In genomic region chr17:64508683-64509082, GRCh38 we compare ENCODE assay signal across 11 cellular contexts. TPM values are rescaled to one million over a fixed set of nuclear protein-coding genes. Genes with fewer than 3 reads are reported as not detected.
A peak's percentile ranks its signal among the peaks of the same experiment; 100 is the strongest.
DNase-seq lines count a peak whose midpoint lies in the region; ATAC-seq, FAIRE-seq and TF ChIP-seq lines count a peak whose summit lies in the region.
"Had no signal": no experiment of that assay in that cellular context is flagged by ENCODE, and none has a peak within 500 bp of the region (broad histone marks: within the 10 kb centered on the region; RNA-seq: fewer than 3 reads in every experiment).

No MANE protein-coding gene starts in this region.

- peaks cover 0 to 5% (median 0%) of the 10 kb centered on the region in 7 donors for H3K9me3 Mint-ChIP-seq in CD4-positive, CD25-positive, alpha-beta regulatory T cell
- peaks cover 0 to 24% (median 0%) of the 10 kb centered on the region in 11 donors for H3K9me3 Mint-ChIP-seq in naive thymus-derived CD4-positive, alpha-beta T cell

- ATAC-seq in CD4-positive, CD25-positive, alpha-beta regulatory T cell (ENCODE audit: low read depth in 2 of 2), result no peak
- ATAC-seq in K562, result no peak
- ATAC-seq in naive thymus-derived CD4-positive, alpha-beta T cell, result no peak

- no peak for TF ChIP-seq RAD21 in K562 (CRISPR knock-in tag; conservative IDR thresholded peaks at IDR 0.05 in 1 of 2, IDR thresholded peaks at IDR 0.05 in 1 of 2)

- TF ChIP-seq POLR2A in K562 (conservative IDR thresholded peaks at IDR 0.05), result no peak

- no peak for TF ChIP-seq CTCF in K562 (IDR thresholded peaks at IDR 0.05 in 2 of 3, conservative IDR thresholded peaks at IDR 0.05 in 1 of 3; ENCODE audit: insufficient read depth in 2 of 3, low read depth in 1 of 3, low read length in 3 of 3)

- intact Hi-C loops in K562 (cut with micrococcal nuclease), result loop anchor here (5.0 to 10.0 kb wide), 2 partner anchors 89 to 226 kb away; no protein-coding TSS in a partner anchor
- intact Hi-C loops in naive thymus-derived CD4-positive, alpha-beta T cell (cut with micrococcal nuclease), result loop anchor here (5.0 to 10.0 kb wide), 7 partner anchors 94 to 681 kb away; partner anchors contain the start of genes FTSJ3 (in 1 of the 2), GNA13 (in 1 of the 2), LRRC37A3 (in 1 of the 2) and PSMC5 (in 1 of the 2)

- peak overlapping the region; percentile 90 for H3K4me3 ChIP-seq in CD4-positive, CD25-positive, alpha-beta regulatory T cell (ENCODE audit: low read depth, low read length)
- H3K4me3 ChIP-seq in HUES6 (ENCODE audit: low read depth, low read length), result peak overlapping the region; percentile 91
- peak overlapping the region; percentile 77; the same call in 1 of the 2 replicates for H3K4me3 ChIP-seq in K562
- H3K4me3 ChIP-seq in naive thymus-derived CD4-positive, alpha-beta T cell (ENCODE audit: low read length), result no peak overlapping the region

- H3K27ac Mint-ChIP-seq in CD4-positive, CD25-positive, alpha-beta regulatory T cell, result no peak overlapping the region
- H3K27ac Mint-ChIP-seq in naive thymus-derived CD4-positive, alpha-beta T cell, result peak overlapping the region in 1 of 9 donors; percentile 17

- H3K4me3 Mint-ChIP-seq in CD4-positive, CD25-positive, alpha-beta regulatory T cell, result peak overlapping the region; percentile 73 to 100 (median 93)
- H3K4me3 Mint-ChIP-seq in naive thymus-derived CD4-positive, alpha-beta T cell, result peak overlapping the region; percentile 38 to 100 (median 99)

- H3K9me3 ChIP-seq in CD4-positive, CD25-positive, alpha-beta regulatory T cell (ENCODE audit: control insufficient read depth in 2 of 2, low read length in 2 of 2), result no peaks in the 10 kb centered on the region
- H3K9me3 ChIP-seq in HUES6 (ENCODE audit: control insufficient read depth, insufficient read depth, low read depth, low read length) (no peaks in the 10 kb centered on the region), K562 (replicated peaks; ENCODE audit: control insufficient read depth, insufficient read depth, low read depth, low read length) (no peaks in the 10 kb centered on the region)
- no peaks in the 10 kb centered on the region for H3K9me3 ChIP-seq in naive thymus-derived CD4-positive, alpha-beta T cell (ENCODE audit: control insufficient read depth in 2 of 3, low read length in 3 of 3)

- H3K9me1 ChIP-seq in K562 (ENCODE audit: control insufficient read depth, insufficient read depth, low read length), result no peaks in the 10 kb centered on the region

- H4K20me1 ChIP-seq in K562 (replicated peaks; ENCODE audit: control insufficient read depth, insufficient read depth, low read length), result peaks cover 23% of the 10 kb centered on the region

- no peak for DNase-seq in CD4-positive, CD25-positive, alpha-beta regulatory T cell
- DNase-seq in K562 (ENCODE audit: extremely low read depth in 1 of 4, low spot score in 3 of 4) (no peak), HEK293T (ENCODE audit: extremely low spot score) (no peak), SHP77 (lab: John Stamatoyannopoulos, UW) (no peak), SIG-M5 (lab: John Stamatoyannopoulos, UW) (no peak)
- DNase-seq in naive thymus-derived CD4-positive, alpha-beta T cell, result no peak
- no peak for DNase-seq in stimulated activated CD4-positive, alpha-beta T cell treated with anti-CD3 and anti-CD28 coated beads, Interleukin-4, amount 100 ng/mL, for 4 hours
- DNase-seq: activated CD4-positive, alpha-beta T cell treated with anti-CD3 and anti-CD28 coated beads for 4 hours; hippocampal formation; NCI-H1048 had no signal

- no peak overlapping the region for H2AFZ ChIP-seq in K562 (ENCODE audit: low read depth, low read length)

- POLR2A ChIA-PET in K562 (lab: Yijun Ruan, JAX) (no interaction called here), HEK293T (lab: Yijun Ruan, JAX) (no interaction called here)
- POLR2A ChIA-PET in naive thymus-derived CD4-positive, alpha-beta T cell (lab: Charles Lee), result interaction anchor here (2.5 kb wide), 1 partner anchor 11 kb away, joined by 24 read pairs; the partner anchor contains the start of gene POLG2

- no peak overlapping the region for H3K27ac ChIP-seq in CD4-positive, CD25-positive, alpha-beta regulatory T cell (ENCODE audit: insufficient read depth, low read length, poor library complexity, severe bottlenecking)
- H3K27ac ChIP-seq in HUES6 (ENCODE audit: low read depth, low read length) (no peak overlapping the region), K562 (ENCODE audit: extremely low read depth, low read depth, low read length) (no peak overlapping the region)
- no peak overlapping the region for H3K27ac ChIP-seq in naive thymus-derived CD4-positive, alpha-beta T cell (ENCODE audit: low read depth, low read length)

- H3K79me2 ChIP-seq in K562 (ENCODE audit: control insufficient read depth, insufficient read depth, low read length), result peaks cover 78% of the 10 kb centered on the region

- peaks cover 31% of the 10 kb centered on the region for H3K4me1 ChIP-seq in CD4-positive, CD25-positive, alpha-beta regulatory T cell (ENCODE audit: control insufficient read depth, insufficient read depth, low read length, poor library complexity, severe bottlenecking)
- H3K4me1 ChIP-seq in HUES6 (ENCODE audit: control insufficient read depth, insufficient read depth, low read length) (no peaks in the 10 kb centered on the region; the same call in 1 of the 2 replicates), K562 (replicated peaks in 1 of 2; ENCODE audit: control insufficient read depth in 2 of 2, insufficient read depth in 2 of 2, low read length in 2 of 2) (peaks cover 6 to 13% of the 10 kb centered on the region in 2 experiments; a peak in 3 of 5 replicates)
- H3K4me1 ChIP-seq in naive thymus-derived CD4-positive, alpha-beta T cell (ENCODE audit: control insufficient read depth in 2 of 2, insufficient read depth in 2 of 2, low read length in 2 of 2), result peaks cover 23 to 25% of the 10 kb centered on the region in 2 donors

- H3K9ac ChIP-seq in HUES6 (ENCODE audit: low read length) (no peak overlapping the region), K562 (ENCODE audit: insufficient read depth in 1 of 2, low read depth in 2 of 2, low read length in 2 of 2) (peak overlapping the region in 1 of 2 experiments; percentile 98; a peak in 1 of 4 replicates)

- H3K4me1 Mint-ChIP-seq in CD4-positive, CD25-positive, alpha-beta regulatory T cell, result peaks cover 12 to 67% (median 43%) of the 10 kb centered on the region in 4 donors
- peaks cover 24 to 76% (median 62%) of the 10 kb centered on the region in 7 donors for H3K4me1 Mint-ChIP-seq in naive thymus-derived CD4-positive, alpha-beta T cell

- H3K36me3 Mint-ChIP-seq in CD4-positive, CD25-positive, alpha-beta regulatory T cell, result peaks cover 57% of the 10 kb centered on the region
- peaks cover 22 to 67% (median 35%) of the 10 kb centered on the region in 5 donors for H3K36me3 Mint-ChIP-seq in naive thymus-derived CD4-positive, alpha-beta T cell

- peaks cover 54% of the 10 kb centered on the region for H3K36me3 ChIP-seq in CD4-positive, CD25-positive, alpha-beta regulatory T cell (ENCODE audit: control insufficient read depth, insufficient read depth, low read length)
- H3K36me3 ChIP-seq in HUES6 (ENCODE audit: control insufficient read depth, insufficient read depth, low read length), result peaks cover 65% of the 10 kb centered on the region
- peaks cover 73% of the 10 kb centered on the region for H3K36me3 ChIP-seq in K562 (ENCODE audit: control insufficient read depth, insufficient read depth, low read length)
- H3K36me3 ChIP-seq in naive thymus-derived CD4-positive, alpha-beta T cell (ENCODE audit: control insufficient read depth in 2 of 3, insufficient read depth in 3 of 3, low read length in 3 of 3), result peaks cover 16 to 63% (median 19%) of the 10 kb centered on the region in 3 experiments

- peaks cover 19% of the 10 kb centered on the region for H3K27me3 Mint-ChIP-seq in CD4-positive, CD25-positive, alpha-beta regulatory T cell
- H3K27me3 Mint-ChIP-seq in naive thymus-derived CD4-positive, alpha-beta T cell, result peaks cover 0 to 11% (median 0%) of the 10 kb centered on the region in 5 donors

- CTCF ChIA-PET in K562 (lab: Yijun Ruan, JAX; ENCODE audit: low intra/inter-chr PET ratio) (interaction anchor here (1.2 kb wide), 1 partner anchor 16 kb away, joined by 3 read pairs; no protein-coding TSS in a partner anchor), HEK293T (lab: Yijun Ruan, JAX) (interaction anchor here (0.9 to 1.1 kb wide), 2 partner anchors 16 to 18 kb away, joined by 3 read pairs; no protein-coding TSS in a partner anchor)
- CTCF ChIA-PET in naive thymus-derived CD4-positive, alpha-beta T cell (lab: Charles Lee), result interaction anchor here (1.0 to 2.3 kb wide), 2 partner anchors 18 to 89 kb away, joined by 3 to 7 read pairs; no protein-coding TSS in a partner anchor

- in situ Hi-C loops in K562 (cut with MboI), result no loop called here

- 86% methylated on average over 2 of the region's 2 CpGs for WGBS in K562 (ENCODE audit: insufficient coverage, low coverage, missing lambda C conversion rate)

- TF ChIP-seq EP300 in K562 (IDR thresholded peaks at IDR 0.05; ENCODE audit: low read length), result no peak

- no peak for FAIRE-seq in K562 (lab: Jason Lieb, UNC)

- H3K4me2 ChIP-seq in K562 (ENCODE audit: insufficient read depth, low read length), result peak overlapping the region; percentile 98; the same call in 1 of the 2 replicates

- BruUV-seq in K562 (replicated peaks; lab: Mats Ljungman, UMichigan), result no TSS peak

- H3K27me3 ChIP-seq in CD4-positive, CD25-positive, alpha-beta regulatory T cell (ENCODE audit: control insufficient read depth, insufficient read depth, low read length), result no peaks in the 10 kb centered on the region
- no peaks in the 10 kb centered on the region for H3K27me3 ChIP-seq in HUES6 (ENCODE audit: control insufficient read depth, insufficient read depth, low read length)
- H3K27me3 ChIP-seq in K562 (ENCODE audit: control insufficient read depth in 2 of 2, insufficient read depth in 2 of 2, low read length in 2 of 2), result no peaks in the 10 kb centered on the region
- no peaks in the 10 kb centered on the region for H3K27me3 ChIP-seq in naive thymus-derived CD4-positive, alpha-beta T cell (ENCODE audit: control insufficient read depth in 2 of 2, insufficient read depth in 2 of 2, low read length in 2 of 2)

RNA-seq across cellular contexts. Expression of gene CEP95, which starts 1.9 kb away (rescaled TPM):
- total RNA-seq in CD4-positive, CD25-positive, alpha-beta regulatory T cell, result 173 TPM
- 10 to 100 TPM in 3 of 4 donors, 1 to 10 TPM in 1; 9.2 to 11.6 (median 10.8) TPM for polyA plus RNA-seq in CD4-positive, CD25-positive, alpha-beta regulatory T cell
- 138 and 394 TPM in 2 replicates for total RNA-seq in K562 (2011; cell fraction: chromatin; rRNA removed; ENCODE audit: low replicate concordance)
- 72.7 and 85.0 TPM in 2 replicates for total RNA-seq in K562 (2011; cell fraction: nucleolus; rRNA removed)
- total RNA-seq in K562 (2011; cell fraction: nucleoplasm; rRNA removed), result 132 and 153 TPM in 2 replicates
- total RNA-seq in K562 (2014; rRNA removed) (51.3 and 53.5 TPM in 2 replicates), K562 (2014; rRNA removed; fragmentation: Illumina TruSeq; extraction: Trizol) (71.8 and 80.0 TPM in 2 replicates), K562 (2015; rRNA removed; fragmentation: Illumina TruSeq; extraction: Trizol) (50.0 and 57.1 TPM in 2 replicates), K562 (2021) (48.0 and 48.3 TPM in 2 replicates)
- polyA plus RNA-seq in K562 (2011; rRNA removed) (80.7 and 83.4 TPM in 2 replicates), K562 (2014; fragmentation: Illumina TruSeq; extraction: Trizol) (54.4 and 56.9 TPM in 2 replicates), K562 (2014; fragmentation: Nextera tagmentation; extraction: Ambion mirVana) (10 to 100 TPM; 26.7 to 40.0 TPM), K562 (2014; rRNA removed) (61.0 and 75.0 TPM in 2 replicates)
- polyA plus RNA-seq in K562 (2011; cell fraction: cytosol; rRNA removed), result 9.7 and 20.4 TPM in 2 replicates
- 149 and 214 TPM in 2 replicates for polyA plus RNA-seq in K562 (2011; cell fraction: nucleus; rRNA removed)
- 34.4 and 59.0 TPM in 2 replicates for polyA plus RNA-seq in K562 (2012)
- polyA minus RNA-seq in K562 (2011; rRNA and poly(A)+ RNA removed), result 62.6 and 76.6 TPM in 2 replicates
- 27.3 and 27.7 TPM in 2 replicates for polyA minus RNA-seq in K562 (2011; cell fraction: cytosol; rRNA and poly(A)+ RNA removed)
- polyA minus RNA-seq in K562 (2011; cell fraction: nucleus; rRNA and poly(A)+ RNA removed), result 61.9 and 125 TPM in 2 replicates
- total RNA-seq in naive thymus-derived CD4-positive, alpha-beta T cell, result 100 to 1,000 TPM in 4 of 5 experiments, 10 to 100 TPM in 1; 46.7 to 192 (median 115) TPM
- polyA plus RNA-seq in naive thymus-derived CD4-positive, alpha-beta T cell, result 10 to 100 TPM; 11.3 to 16.6 TPM

RNA-seq across cellular contexts. Expression of gene DDX5, which starts 2.6 kb away (rescaled TPM):
- 2,976 TPM for total RNA-seq in CD4-positive, CD25-positive, alpha-beta regulatory T cell
- polyA plus RNA-seq in CD4-positive, CD25-positive, alpha-beta regulatory T cell, result 1,000 to 10,000 TPM in 3 of 4 donors, 100 to 1,000 TPM in 1; 887 to 1,222 (median 1,070) TPM
- total RNA-seq in K562 (2011; cell fraction: chromatin; rRNA removed; ENCODE audit: low replicate concordance), result 1,248 and 2,950 TPM in 2 replicates
- total RNA-seq in K562 (2011; cell fraction: nucleolus; rRNA removed), result 714 and 743 TPM in 2 replicates
- total RNA-seq in K562 (2011; cell fraction: nucleoplasm; rRNA removed), result 971 and 1,084 TPM in 2 replicates
- total RNA-seq in K562 (2014; rRNA removed) (239 and 306 TPM in 2 replicates), K562 (2014; rRNA removed; fragmentation: Illumina TruSeq; extraction: Trizol) (411 and 440 TPM in 2 replicates), K562 (2015; rRNA removed; fragmentation: Illumina TruSeq; extraction: Trizol) (386 and 426 TPM in 2 replicates), K562 (2021) (616 and 622 TPM in 2 replicates)
- polyA plus RNA-seq in K562 (2011; rRNA removed) (721 and 729 TPM in 2 replicates), K562 (2014; fragmentation: Illumina TruSeq; extraction: Trizol) (579 and 604 TPM in 2 replicates), K562 (2014; fragmentation: Nextera tagmentation; extraction: Ambion mirVana) (1,000 to 10,000 TPM in 1 of 2 experiments, 100 to 1,000 TPM in 1; 487 to 1,639 TPM), K562 (2014; rRNA removed) (1,331 and 1,452 TPM in 2 replicates)
- polyA plus RNA-seq in K562 (2011; cell fraction: cytosol; rRNA removed), result 392 and 499 TPM in 2 replicates
- polyA plus RNA-seq in K562 (2011; cell fraction: nucleus; rRNA removed), result 2,138 and 2,865 TPM in 2 replicates
- polyA plus RNA-seq in K562 (2012), result 332 and 354 TPM in 2 replicates
- polyA minus RNA-seq in K562 (2011; rRNA and poly(A)+ RNA removed), result 481 and 488 TPM in 2 replicates
- polyA minus RNA-seq in K562 (2011; cell fraction: cytosol; rRNA and poly(A)+ RNA removed), result 167 and 272 TPM in 2 replicates
- 1,052 and 1,975 TPM in 2 replicates for polyA minus RNA-seq in K562 (2011; cell fraction: nucleus; rRNA and poly(A)+ RNA removed)
- 1,000 to 10,000 TPM in 4 of 5 experiments, 100 to 1,000 TPM in 1; 781 to 2,704 (median 1,632) TPM for total RNA-seq in naive thymus-derived CD4-positive, alpha-beta T cell
- polyA plus RNA-seq in naive thymus-derived CD4-positive, alpha-beta T cell, result 1,000 to 10,000 TPM; 1,423 to 1,510 TPM

RNA-seq across cellular contexts. Expression of gene POLG2, which starts 11.8 kb away (rescaled TPM):
- total RNA-seq in CD4-positive, CD25-positive, alpha-beta regulatory T cell, result 49.3 TPM
- 10 to 100 TPM; 10.2 to 11.1 (median 10.2) TPM for polyA plus RNA-seq in CD4-positive, CD25-positive, alpha-beta regulatory T cell
- total RNA-seq in K562 (2011; cell fraction: chromatin; rRNA removed; ENCODE audit: low replicate concordance), result 92.4 and 167 TPM in 2 replicates
- total RNA-seq in K562 (2011; cell fraction: nucleolus; rRNA removed), result 66.1 and 68.5 TPM in 2 replicates
- 74.9 and 93.0 TPM in 2 replicates for total RNA-seq in K562 (2011; cell fraction: nucleoplasm; rRNA removed)
- 26.6 and 28.8 TPM in 2 replicates for total RNA-seq in K562 (2014; rRNA removed)
- total RNA-seq in K562 (2014; rRNA removed; fragmentation: Illumina TruSeq; extraction: Trizol), result 34.9 and 37.9 TPM in 2 replicates
- 36.4 and 37.0 TPM in 2 replicates for total RNA-seq in K562 (2015; rRNA removed; fragmentation: Illumina TruSeq; extraction: Trizol)
- total RNA-seq in K562 (2021), result 39.5 and 44.2 TPM in 2 replicates
- 42.8 and 44.8 TPM in 2 replicates for polyA plus RNA-seq in K562 (2011; rRNA removed)
- polyA plus RNA-seq in K562 (2011; cell fraction: cytosol; rRNA removed), result 7.8 and 17.8 TPM in 2 replicates
- 74.3 and 76.8 TPM in 2 replicates for polyA plus RNA-seq in K562 (2011; cell fraction: nucleus; rRNA removed)
- 32.5 and 35.4 TPM in 2 replicates for polyA plus RNA-seq in K562 (2012)
- 31.0 and 37.4 TPM in 2 replicates for polyA plus RNA-seq in K562 (2014; fragmentation: Illumina TruSeq; extraction: Trizol)
- polyA plus RNA-seq in K562 (2014; fragmentation: Nextera tagmentation; extraction: Ambion mirVana), result 10 to 100 TPM; 13.4 to 14.6 TPM
- 41.1 and 43.0 TPM in 2 replicates for polyA plus RNA-seq in K562 (2014; rRNA removed)
- polyA minus RNA-seq in K562 (2011; rRNA and poly(A)+ RNA removed), result 34.0 and 36.5 TPM in 2 replicates
- polyA minus RNA-seq in K562 (2011; cell fraction: cytosol; rRNA and poly(A)+ RNA removed), result 12.9 and 15.7 TPM in 2 replicates
- 56.1 and 86.0 TPM in 2 replicates for polyA minus RNA-seq in K562 (2011; cell fraction: nucleus; rRNA and poly(A)+ RNA removed)
- total RNA-seq in naive thymus-derived CD4-positive, alpha-beta T cell, result 10 to 100 TPM; 34.5 to 69.6 (median 41.9) TPM
- 1 to 10 TPM; 7.4 to 8.2 TPM for polyA plus RNA-seq in naive thymus-derived CD4-positive, alpha-beta T cell

RNA-seq across cellular contexts. Expression of gene MILR1, which starts 59.8 kb away (rescaled TPM):
- 0.67 TPM for total RNA-seq in CD4-positive, CD25-positive, alpha-beta regulatory T cell
- polyA plus RNA-seq in CD4-positive, CD25-positive, alpha-beta regulatory T cell, result not detected
- total RNA-seq in K562 (2011; cell fraction: chromatin; rRNA removed; ENCODE audit: low replicate concordance), result 10.8 and 12.0 TPM in 2 replicates
- total RNA-seq in K562 (2011; cell fraction: nucleolus; rRNA removed), result 5.0 and 6.2 TPM in 2 replicates
- 5.9 and 8.5 TPM in 2 replicates for total RNA-seq in K562 (2011; cell fraction: nucleoplasm; rRNA removed)
- 3.8 and 4.3 TPM in 2 replicates for total RNA-seq in K562 (2014; rRNA removed)
- total RNA-seq in K562 (2014; rRNA removed; fragmentation: Illumina TruSeq; extraction: Trizol), result 7.5 and 8.7 TPM in 2 replicates
- 14.1 and 16.2 TPM in 2 replicates for total RNA-seq in K562 (2015; rRNA removed; fragmentation: Illumina TruSeq; extraction: Trizol)
- total RNA-seq in K562 (2021), result 4.1 and 4.7 TPM in 2 replicates
- polyA plus RNA-seq in K562 (2011; rRNA removed), result 5.6 and 9.7 TPM in 2 replicates
- polyA plus RNA-seq in K562 (2011; cell fraction: cytosol; rRNA removed), result 4.1 and 8.7 TPM in 2 replicates
- 10.0 and 12.4 TPM in 2 replicates for polyA plus RNA-seq in K562 (2011; cell fraction: nucleus; rRNA removed)
- polyA plus RNA-seq in K562 (2012), result 9.0 and 64.8 TPM in 2 replicates
- polyA plus RNA-seq in K562 (2014; fragmentation: Illumina TruSeq; extraction: Trizol), result 13.3 and 14.7 TPM in 2 replicates
- polyA plus RNA-seq in K562 (2014; fragmentation: Nextera tagmentation; extraction: Ambion mirVana), result 1 to 10 TPM; 4.6 to 7.1 TPM
- 7.1 and 7.8 TPM in 2 replicates for polyA plus RNA-seq in K562 (2014; rRNA removed)
- polyA minus RNA-seq in K562 (2011; rRNA and poly(A)+ RNA removed), result 3.8 and 5.5 TPM in 2 replicates
- 1.8 TPM in 1 of 2 replicates, not detected in the other for polyA minus RNA-seq in K562 (2011; cell fraction: cytosol; rRNA and poly(A)+ RNA removed)
- 2.2 and 5.1 TPM in 2 replicates for polyA minus RNA-seq in K562 (2011; cell fraction: nucleus; rRNA and poly(A)+ RNA removed)
- total RNA-seq in naive thymus-derived CD4-positive, alpha-beta T cell, result 10 to 100 TPM in 1 of 5 experiments, 1 to 10 TPM in 4; 1.1 to 17.9 (median 1.6) TPM
- polyA plus RNA-seq in naive thymus-derived CD4-positive, alpha-beta T cell, result not detected
